ENCODE assay signal across 8 cellular contexts in the genomic region with DNA sequence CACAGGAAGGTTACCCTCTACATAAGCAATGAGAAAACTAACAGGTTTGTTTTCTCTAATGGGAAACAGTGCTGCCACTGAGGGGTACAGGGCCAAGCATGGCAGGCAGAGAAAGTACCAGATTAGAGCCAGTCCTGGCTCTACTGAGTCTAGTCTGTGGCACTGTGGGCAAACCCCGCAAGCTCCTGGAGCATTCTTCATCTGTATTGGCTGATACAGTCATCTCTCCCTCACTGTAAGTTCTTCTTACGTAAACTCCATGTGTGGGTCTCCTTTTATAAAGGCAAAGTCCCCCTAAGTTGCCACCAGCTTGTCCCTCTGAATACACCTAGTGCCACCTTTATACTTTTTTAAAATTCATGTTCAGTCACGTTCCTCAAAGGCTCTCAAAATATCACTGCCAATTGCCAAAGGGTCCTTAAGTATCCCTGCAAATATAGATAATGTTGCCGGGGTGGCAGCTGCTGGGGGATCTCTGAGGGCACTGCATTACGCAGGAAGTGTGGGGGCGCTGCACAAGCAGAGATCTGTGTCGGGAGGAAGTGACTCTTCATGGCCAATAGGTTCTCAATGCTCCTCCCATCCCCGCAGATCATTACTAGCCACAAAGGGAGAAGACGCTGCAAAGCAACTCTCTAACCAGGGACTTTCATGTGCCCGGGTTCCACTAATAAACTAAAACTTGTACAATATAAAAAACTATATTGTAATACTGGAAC. TPM values are rescaled to one million over a fixed set of nuclear protein-coding genes. Genes with fewer than 3 reads are reported as not detected.
DNase-seq lines count a peak whose midpoint lies in the region; TF ChIP-seq lines count a peak whose summit lies in the region.

No MANE protein-coding gene starts in this region.

- H3K27me3 ChIP-seq in H9 (ENCODE audit: insufficient read depth, low read length) (no peaks in the 10 kb centered on the region), testis (no peaks in the 10 kb centered on the region)

- H4K91ac ChIP-seq in H9 (ENCODE audit: insufficient read length, low read depth, low read length): no peak overlapping the region

- H3K4me3 Mint-ChIP-seq in H9: no peak overlapping the region

- H2BK12ac ChIP-seq in H9 (ENCODE audit: insufficient read length, low read depth, low read length): no peak overlapping the region

- TF ChIP-seq CTCF in H9 (conservative IDR thresholded peaks at IDR 0.05) (no peak), RWPE1 (conservative IDR thresholded peaks at IDR 0.05; ENCODE audit: low read depth) (no peak), testis (IDR thresholded peaks at IDR 0.05) (no peak)

- TF ChIP-seq POLR2A in testis (IDR thresholded peaks at IDR 0.05): no peak

- no peak overlapping the region for H2AFZ ChIP-seq in H9 (ENCODE audit: low read length)

- intact Hi-C loops in testis (cut with DNase I; ENCODE audit: low total_unique reads): no loop called here

- peaks cover 23% of the 10 kb centered on the region; the same call in 1 of the 2 replicates for H3K79me2 ChIP-seq in H9 (ENCODE audit: insufficient read depth, low read length)

- POLR2A ChIA-PET in RWPE1 (lab: Yijun Ruan, JAX; ENCODE audit: low non-redundant PET): no interaction called here

- no peak overlapping the region for H4K5ac ChIP-seq in H9 (ENCODE audit: insufficient read length, low read depth, low read length)

- CTCF ChIA-PET in RWPE1 (lab: Yijun Ruan, JAX): interaction anchor here (0.5 kb wide), 1 partner anchor 31 kb away, joined by 4 read pairs; no protein-coding TSS in a partner anchor

- H3K14ac ChIP-seq in H9 (ENCODE audit: insufficient read depth, low read length): no peak overlapping the region

- no CpG with 5 or more reads among the region's 10 CpGs for WGBS in H9 (ENCODE audit: extremely low coverage, insufficient read length, low lambda C conversion rate)
- WGBS in testis, 2 donors: 83 to 84% methylated on average over 10 of the region's 10 CpGs

- no peak overlapping the region for H3K56ac ChIP-seq in H9 (ENCODE audit: insufficient read length, low read depth, low read length)

- no peak overlapping the region for H3K18ac ChIP-seq in H9 (ENCODE audit: insufficient read length, low read depth, low read length)

- no peaks in the 10 kb centered on the region for H3K36me3 ChIP-seq in testis (ENCODE audit: low read depth, missing control alignments)

- no peak overlapping the region for H3T11ph ChIP-seq in H9 (ENCODE audit: low read length)

- H3K4ac ChIP-seq in H9 (ENCODE audit: low read depth, low read length): no peak overlapping the region

- H3K27me3 Mint-ChIP-seq in H9 (ENCODE audit: low read depth): no peaks in the 10 kb centered on the region

- peak overlapping the region; percentile 40 to 75 (median 72); a peak in 3 of 7 replicates for H3K27ac Mint-ChIP-seq in H9

- H4K20me1 ChIP-seq in H9 (ENCODE audit: control insufficient read depth, insufficient read depth, insufficient read length): no peaks in the 10 kb centered on the region

- H4K8ac ChIP-seq in H9 (replicated peaks; ENCODE audit: insufficient read length, low read depth, low read length): no peak overlapping the region

- H3K27ac ChIP-seq in H9 (ENCODE audit: insufficient read length, low read depth, low read length) (no peak overlapping the region), RWPE1 (peak overlapping the region; percentile 66), testis (no peak overlapping the region)

- peaks cover 42 to 47% of the 10 kb centered on the region in 2 experiments for H3K4me1 Mint-ChIP-seq in H9

- H2BK120ac ChIP-seq in H9 (ENCODE audit: low read depth, low read length, poor library complexity, severe bottlenecking): no peak overlapping the region

- peaks cover 3 to 23% (median 18%) of the 10 kb centered on the region in 3 experiments; a peak in 6 of 7 replicates for H3K36me3 Mint-ChIP-seq in H9 (ENCODE audit: insufficient read depth in 1 of 3, low read depth in 3 of 3)

- no peak overlapping the region for H2BK15ac ChIP-seq in H9 (ENCODE audit: low read depth, low read length)

- peaks cover 5% of the 10 kb centered on the region for H3K79me1 ChIP-seq in H9 (ENCODE audit: insufficient read depth, low read depth, low read length, poor library complexity, severe bottlenecking)

- no peaks in the 10 kb centered on the region for H3K9me3 ChIP-seq in H9 (ENCODE audit: control insufficient read depth, low read depth, low read length)
- H3K9me3 ChIP-seq in testis: no peaks in the 10 kb centered on the region

- H2AK5ac ChIP-seq in H9 (ENCODE audit: insufficient read length, low read length): no peak overlapping the region

- H3K9ac ChIP-seq in H9 (ENCODE audit: extremely low read depth, insufficient read length, low read length): no peak overlapping the region

- H3K9me3 Mint-ChIP-seq in H9: no peaks in the 10 kb centered on the region

- no peak overlapping the region for H3K23ac ChIP-seq in H9 (ENCODE audit: insufficient read length, low read depth, low read length)

- no peak overlapping the region for H3K4me2 ChIP-seq in H9 (ENCODE audit: insufficient read depth, insufficient read length, low read length)

- H2BK20ac ChIP-seq in H9 (ENCODE audit: low read depth, low read length, poor library complexity, severe bottlenecking): no peak overlapping the region

- no peak overlapping the region for H2BK5ac ChIP-seq in H9 (ENCODE audit: insufficient read length, low read length)

- H3K4me1 ChIP-seq in H9 (ENCODE audit: insufficient read depth, low read length) (peaks cover 10% of the 10 kb centered on the region), testis (no peaks in the 10 kb centered on the region)

- peak; percentile 58 for DNase-seq in GDM1 (lab: John Stamatoyannopoulos, UW)
- DNase-seq in H9: no peak
- no peak for DNase-seq in RWPE1 (ENCODE audit: low spot score)
- peak; percentile 77 for DNase-seq in activated naive CD4-positive, alpha-beta T cell treated with Interleukin-2 at 50 U/mL for 16 hours
- peak; percentile 37 to 53 for DNase-seq in stimulated activated CD4-positive, alpha-beta T cell treated with anti-CD3 and anti-CD28 coated beads, Interleukin-12 subunit alpha, Interleukin-12 subunit beta, amount 100 ng/mL, for 24 hours (ENCODE audit: low read depth in 2 of 2)
- DNase-seq in testis: no peak
- no peak for DNase-seq in hypothalamus (lab: John Stamatoyannopoulos, UW)
- no peak for DNase-seq in NCI-H510A treated with DMSO at 0.1 percent for 48 hours (lab: John Stamatoyannopoulos, UW)

- no peaks in the 10 kb centered on the region for H3K23me2 ChIP-seq in H9 (ENCODE audit: insufficient read length, low read depth, low read length, poor library complexity, severe bottlenecking)

- H3K4me3 ChIP-seq in testis: no peak overlapping the region

RNA-seq across cellular contexts. Expression of gene XPO6, which starts 18.8 kb away (rescaled TPM):
- total RNA-seq in H9 (2021): 124 and 130 TPM in 2 replicates
- 100 to 1,000 TPM; 238 to 283 TPM for total RNA-seq in testis
- 216 TPM for polyA plus RNA-seq in testis (ENCODE audit: insufficient read depth, low read depth, low replicate concordance)

Comparison
In these comparisons a context has a peak if more than half of its experiments do, and no peak if none do; other contexts are left out.
1. DNase-seq: peak in GDM1 (single experiment), activated naive CD4-positive, alpha-beta T cell treated with Interleukin-2 at 50 U/mL for 16 hours (single experiment) and stimulated activated CD4-positive, alpha-beta T cell treated with anti-CD3 and anti-CD28 coated beads, Interleukin-12 subunit alpha, Interleukin-12 subunit beta, amount 100 ng/mL, for 24 hours (2 of 2); none in H9 (single experiment), RWPE1 (single experiment), testis (single experiment), hypothalamus (0 of 51) and NCI-H510A treated with DMSO at 0.1 percent for 48 hours (single experiment).